In the genomic region with DNA sequence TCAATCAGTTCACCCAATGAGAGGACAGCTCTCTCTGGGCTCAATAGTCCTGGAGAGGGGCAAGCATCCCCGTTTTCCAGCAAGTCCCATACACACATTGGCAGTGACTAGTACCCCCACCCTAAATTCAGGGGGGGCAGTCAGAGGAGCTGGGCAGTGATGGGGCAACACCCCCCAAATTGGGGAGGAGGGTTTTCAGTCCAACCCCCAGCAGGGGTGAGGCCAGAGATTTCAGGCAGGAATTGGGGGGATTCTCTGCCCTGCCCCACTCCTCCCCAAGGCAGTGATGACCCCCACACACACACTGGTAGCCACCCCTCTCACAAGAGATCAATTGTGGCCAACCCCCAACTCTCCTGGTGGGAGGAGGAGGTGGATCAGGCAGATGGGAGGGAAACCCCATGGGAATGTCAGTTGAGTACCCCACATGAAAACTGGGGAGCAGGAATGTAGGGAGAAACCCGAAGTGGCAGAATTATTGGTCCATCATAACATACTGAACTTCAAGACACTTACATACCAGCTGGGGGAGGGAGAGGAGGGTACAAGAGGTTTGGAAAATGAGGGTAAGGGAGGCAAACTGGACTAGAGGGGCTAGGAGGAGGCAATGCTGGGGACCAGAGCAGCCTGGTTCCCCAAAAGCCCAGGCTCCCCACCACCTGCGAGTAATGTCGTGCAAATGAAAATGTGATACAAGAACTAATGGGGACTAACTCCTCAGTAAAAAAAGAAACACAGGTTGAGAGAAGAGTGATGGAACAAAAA, we compare ENCODE assay signal across 9 cellular contexts. TPM values are rescaled to one million over a fixed set of nuclear protein-coding genes. Genes with fewer than 3 reads are reported as not detected.
DNase-seq lines count a peak whose midpoint lies in the region; ATAC-seq, FAIRE-seq and TF ChIP-seq lines count a peak whose summit lies in the region.
"Had no signal": no experiment of that assay in that cellular context is flagged by ENCODE, and none has a peak within 500 bp of the region (broad histone marks: within the 10 kb centered on the region; RNA-seq: fewer than 3 reads in every experiment).

No MANE protein-coding gene starts in this region.

- 94% methylated on average over 4 of the region's 4 CpGs for WGBS in HepG2 (ENCODE audit: low lambda C conversion rate)

- H3K4me2 ChIP-seq in neural cell (ENCODE audit: low read length) (peak overlapping the region; percentile 96), HepG2 (ENCODE audit: low read depth, low read length) (no peak overlapping the region)

- no peaks in the 10 kb centered on the region for H3K27me3 Mint-ChIP-seq in chondrocyte (ENCODE audit: low read depth)

- H3K4me3 ChIP-seq in H7 (ENCODE audit: insufficient read depth, low read depth, low read length) (no peak overlapping the region), neural cell (ENCODE audit: low read length) (peak overlapping the region; percentile 94), HepG2 (replicated peaks in 1 of 3; ENCODE audit: insufficient read depth in 1 of 3, low read depth in 2 of 3, low read length in 3 of 3) (no peak overlapping the region)

- H3K27ac ChIP-seq in 22Rv1 (peak overlapping the region; percentile 97), neural cell (ENCODE audit: low read length) (peak overlapping the region; percentile 28), HepG2 (ENCODE audit: extremely low read length, insufficient read depth, low read length) (no peak overlapping the region)

- in situ Hi-C loops in HepG2 (cut with HindIII; ENCODE audit: extremely low pct_ligation_motif_present, low pct_unique_long_range_greater_than_20kb): loop anchor here (5.0 kb wide), 1 partner anchor 37 kb away; a partner anchor contains a TSS

- TF ChIP-seq POLR2A in HepG2 (IDR thresholded peaks at IDR 0.05; ENCODE audit: insufficient read depth in 1 of 2, low read depth in 2 of 2, low read length in 2 of 2): no peak

- H3K9ac ChIP-seq in neural cell (ENCODE audit: low read length) (peak overlapping the region; percentile 99), HepG2 (ENCODE audit: insufficient read depth, low read depth, low read length) (no peak overlapping the region)

- H3K27ac Mint-ChIP-seq in chondrocyte (ENCODE audit: unreplicated experiment): peak overlapping the region; percentile 93

- intact Hi-C loops in HepG2 (cut with micrococcal nuclease; ENCODE audit: unreplicated experiment): no loop called here

- no peaks in the 10 kb centered on the region for H3K9me3 ChIP-seq in neural cell (ENCODE audit: low read length)
- no peaks in the 10 kb centered on the region for H3K9me3 ChIP-seq in HepG2 (ENCODE audit: low read length)

- H3K4me1 ChIP-seq in HepG2 (ENCODE audit: insufficient read depth, low read length): peaks cover 59% of the 10 kb centered on the region

- no peaks in the 10 kb centered on the region for H3K9me2 ChIP-seq in neural cell (ENCODE audit: insufficient read depth, low read length)

- TF ChIP-seq CTCF in 22Rv1 (IDR thresholded peaks at IDR 0.05) (no peak), chondrocyte (IDR thresholded peaks at IDR 0.05) (no peak), neural cell (IDR thresholded peaks at IDR 0.05; ENCODE audit: poor library complexity, severe bottlenecking) (no peak), HepG2 (CRISPR knock-in tag; IDR thresholded peaks at IDR 0.05) (no peak)

- no peak for TF ChIP-seq EP300 in neural cell (conservative IDR thresholded peaks at IDR 0.05; ENCODE audit: poor library complexity, severe bottlenecking)
- TF ChIP-seq EP300 in HepG2 (IDR thresholded peaks at IDR 0.05; ENCODE audit: low read depth in 2 of 2, low read length in 2 of 2): no peak
- no peak for TF ChIP-seq EP300 in HepG2 (CRISPR knock-in tag; IDR thresholded peaks at IDR 0.05; ENCODE audit: borderline replicate concordance)

- H4K20me1 ChIP-seq in neural cell (ENCODE audit: insufficient read depth) (peaks cover 11% of the 10 kb centered on the region), HepG2 (ENCODE audit: insufficient read depth, low read length) (no peaks in the 10 kb centered on the region)

- no TSS peak for BruUV-seq in HepG2 (replicated peaks; lab: Mats Ljungman, UMichigan)

- TF ChIP-seq RAD21 in neural cell (conservative IDR thresholded peaks at IDR 0.05) (no peak), HepG2 (CRISPR knock-in tag; IDR thresholded peaks at IDR 0.05) (no peak)

- no peaks in the 10 kb centered on the region for H3K9me3 Mint-ChIP-seq in chondrocyte (ENCODE audit: low read depth)

- H3K4me3 Mint-ChIP-seq in chondrocyte (ENCODE audit: unreplicated experiment): no peak overlapping the region

- CTCF ChIA-PET in HepG2 (lab: Yijun Ruan, JAX; ENCODE audit: low intra/inter-chr PET ratio, low total read pairs): interaction anchor here (0.6 to 2.3 kb wide), 3 partner anchors 21 to 38 kb away, joined by 3 to 28 read pairs (median 4); no protein-coding TSS in a partner anchor

- H3F3A ChIP-seq in neural cell (ENCODE audit: insufficient read depth, low read length, poor library complexity, severe bottlenecking): no peaks in the 10 kb centered on the region

- H3K36me3 ChIP-seq in H7 (replicated peaks; ENCODE audit: control insufficient read depth, insufficient read depth, low read length): peaks cover 10% of the 10 kb centered on the region
- H3K36me3 ChIP-seq in neural cell (ENCODE audit: insufficient read depth, low read length): no peaks in the 10 kb centered on the region
- peaks cover 1 to 7% of the 10 kb centered on the region in 2 experiments; a peak in 3 of 5 replicates for H3K36me3 ChIP-seq in HepG2 (replicated peaks in 1 of 2; ENCODE audit: control insufficient read depth in 1 of 2, insufficient read depth in 2 of 2, low read length in 2 of 2)

- H2AFZ ChIP-seq in neural cell (ENCODE audit: low read depth, low read length) (no peak overlapping the region), HepG2 (ENCODE audit: low read length) (no peak overlapping the region)

- FAIRE-seq in HepG2 (lab: Jason Lieb, UNC): no peak

- H3K79me2 ChIP-seq in neural cell (replicated peaks; ENCODE audit: insufficient read depth, low read length) (peaks cover 45% of the 10 kb centered on the region), HepG2 (ENCODE audit: insufficient read depth, low read length) (peaks cover 18% of the 10 kb centered on the region)

- no peaks in the 10 kb centered on the region for H3K27me3 ChIP-seq in H7 (ENCODE audit: control insufficient read depth, insufficient read depth, low read length)
- no peaks in the 10 kb centered on the region for H3K27me3 ChIP-seq in neural cell (ENCODE audit: insufficient read depth, low read depth, low read length)
- H3K27me3 ChIP-seq in HepG2 (ENCODE audit: control insufficient read depth in 1 of 2, insufficient read depth in 2 of 2, low read length in 2 of 2): no peaks in the 10 kb centered on the region; a peak in 1 of 5 replicates

- no peak for ATAC-seq in HepG2

- H3K4me1 Mint-ChIP-seq in chondrocyte (ENCODE audit: low read depth): peaks cover 41% of the 10 kb centered on the region

- H3K36me3 Mint-ChIP-seq in chondrocyte (ENCODE audit: low read depth): peaks cover 2% of the 10 kb centered on the region

- POLR2A ChIA-PET in HepG2 (lab: Yijun Ruan, JAX): interaction anchor here (1.9 to 2.0 kb wide), 2 partner anchors 13 to 14 kb away, joined by 11 to 18 read pairs; no protein-coding TSS in a partner anchor

- peak; percentile 11 for DNase-seq in H7
- DNase-seq in chondrocyte (ENCODE audit: low spot score): no peak
- DNase-seq in D341Med (ENCODE audit: low spot score): no peak
- DNase-seq in HepG2 (ENCODE audit: low spot score): no peak
- no peak for DNase-seq in OCI-M2 (lab: John Stamatoyannopoulos, UW; ENCODE audit: unreplicated experiment)
- DNase-seq in NCI-H226: no peak

RNA-seq across cellular contexts. Expression of a gene that starts 3.1 kb away (rescaled TPM):
- total RNA-seq in H7 (2014; rRNA removed; shearing (Covaris generic)): 7.3 and 10.5 TPM in 2 replicates
- 45.4 to 58.1 TPM (median 46.7 TPM) in 3 replicates for total RNA-seq in chondrocyte
- polyA plus RNA-seq in neural cell: 91.6 and 98.3 TPM in 2 replicates
- polyA minus RNA-seq in neural cell: 80.3 and 88.3 TPM in 2 replicates
- total RNA-seq in HepG2 (2016; rRNA removed; fragmentation: Illumina TruSeq; extraction: Trizol): 2.0 and 3.9 TPM in 2 replicates
- 4.1 and 5.2 TPM in 2 replicates for total RNA-seq in HepG2 (2016; cell fraction: cytosol; rRNA removed; fragmentation: Illumina TruSeq; extraction: Trizol; ENCODE audit: low read depth)
- total RNA-seq in HepG2 (2016; cell fraction: insoluble cytoplasmic fraction; rRNA removed; fragmentation: Illumina TruSeq; extraction: Trizol): 1.9 and 3.4 TPM in 2 replicates
- total RNA-seq in HepG2 (2016; cell fraction: membrane; rRNA removed; fragmentation: Illumina TruSeq; extraction: Trizol): 3.2 and 3.4 TPM in 2 replicates
- total RNA-seq in HepG2 (2016; cell fraction: nucleus; rRNA removed; fragmentation: Illumina TruSeq; extraction: Trizol): 6.5 and 7.1 TPM in 2 replicates
- 17.2 and 19.6 TPM in 2 replicates for polyA plus RNA-seq in HepG2 (2011; rRNA removed)
- 10.1 and 13.2 TPM in 2 replicates for polyA plus RNA-seq in HepG2 (2011; cell fraction: cytosol; rRNA removed)
- polyA plus RNA-seq in HepG2 (2011; cell fraction: nucleus; rRNA removed): 40.7 and 63.7 TPM in 2 replicates
- polyA plus RNA-seq in HepG2 (2012): 29.0 and 34.1 TPM in 2 replicates
- polyA plus RNA-seq in HepG2 (2016; cell fraction: cytosol; fragmentation: Illumina TruSeq; extraction: Trizol; ENCODE audit: low read depth): 2.0 and 2.2 TPM in 2 replicates
- polyA plus RNA-seq in HepG2 (2016; cell fraction: insoluble cytoplasmic fraction; fragmentation: Illumina TruSeq; extraction: Trizol; ENCODE audit: low read depth): 7.1 and 8.5 TPM in 2 replicates
- 4.9 and 5.5 TPM in 2 replicates for polyA plus RNA-seq in HepG2 (2016; cell fraction: membrane; fragmentation: Illumina TruSeq; extraction: Trizol; ENCODE audit: low read depth)
- polyA plus RNA-seq in HepG2 (2016; cell fraction: nucleus; fragmentation: Illumina TruSeq; extraction: Trizol; ENCODE audit: insufficient read depth, low read depth): 35.4 and 36.0 TPM in 2 replicates
- 6.8 and 7.6 TPM in 2 replicates for polyA minus RNA-seq in HepG2 (2011; rRNA and poly(A)+ RNA removed; ENCODE audit: low replicate concordance)
- polyA minus RNA-seq in HepG2 (2011; cell fraction: cytosol; rRNA and poly(A)+ RNA removed): 3.4 and 6.6 TPM in 2 replicates
- polyA minus RNA-seq in HepG2 (2011; cell fraction: nucleus; rRNA and poly(A)+ RNA removed): 10.8 and 14.9 TPM in 2 replicates

RNA-seq across cellular contexts. Expression of a gene that starts 7.4 kb away (rescaled TPM):
- 19.2 and 32.4 TPM in 2 replicates for total RNA-seq in H7 (2014; rRNA removed; shearing (Covaris generic))
- total RNA-seq in chondrocyte (68.0 to 87.6 TPM (median 75.9 TPM) in 3 replicates), HepG2 (2016; rRNA removed; fragmentation: Illumina TruSeq; extraction: Trizol) (2.6 and 5.5 TPM in 2 replicates)
- polyA plus RNA-seq in neural cell (1.9 and 2.0 TPM in 2 replicates), HepG2 (2011; rRNA removed) (3.6 and 5.2 TPM in 2 replicates)
- polyA minus RNA-seq in neural cell: 16.8 and 20.2 TPM in 2 replicates
- 1.8 and 2.9 TPM in 2 replicates for total RNA-seq in HepG2 (2016; cell fraction: cytosol; rRNA removed; fragmentation: Illumina TruSeq; extraction: Trizol; ENCODE audit: low read depth)
- total RNA-seq in HepG2 (2016; cell fraction: insoluble cytoplasmic fraction; rRNA removed; fragmentation: Illumina TruSeq; extraction: Trizol): 3.2 and 5.8 TPM in 2 replicates
- 1.4 and 1.9 TPM in 2 replicates for total RNA-seq in HepG2 (2016; cell fraction: membrane; rRNA removed; fragmentation: Illumina TruSeq; extraction: Trizol)
- 4.1 and 4.3 TPM in 2 replicates for total RNA-seq in HepG2 (2016; cell fraction: nucleus; rRNA removed; fragmentation: Illumina TruSeq; extraction: Trizol)
- polyA plus RNA-seq in HepG2 (2011; cell fraction: cytosol; rRNA removed): 1.3 and 1.4 TPM in 2 replicates
- 32.0 and 32.6 TPM in 2 replicates for polyA plus RNA-seq in HepG2 (2011; cell fraction: nucleus; rRNA removed)
- 7.8 and 11.4 TPM in 2 replicates for polyA plus RNA-seq in HepG2 (2012)
- 0.38 and 0.70 TPM in 2 replicates for polyA plus RNA-seq in HepG2 (2016; cell fraction: cytosol; fragmentation: Illumina TruSeq; extraction: Trizol; ENCODE audit: low read depth)
- polyA plus RNA-seq in HepG2 (2016; cell fraction: insoluble cytoplasmic fraction; fragmentation: Illumina TruSeq; extraction: Trizol; ENCODE audit: low read depth): 2.2 and 3.6 TPM in 2 replicates
- polyA plus RNA-seq in HepG2 (2016; cell fraction: membrane; fragmentation: Illumina TruSeq; extraction: Trizol; ENCODE audit: low read depth): 0.49 and 0.90 TPM in 2 replicates
- 13.1 and 17.6 TPM in 2 replicates for polyA plus RNA-seq in HepG2 (2016; cell fraction: nucleus; fragmentation: Illumina TruSeq; extraction: Trizol; ENCODE audit: insufficient read depth, low read depth)
- 11.1 and 12.7 TPM in 2 replicates for polyA minus RNA-seq in HepG2 (2011; rRNA and poly(A)+ RNA removed; ENCODE audit: low replicate concordance)
- polyA minus RNA-seq in HepG2 (2011; cell fraction: cytosol; rRNA and poly(A)+ RNA removed): 3.8 and 6.2 TPM in 2 replicates
- polyA minus RNA-seq in HepG2 (2011; cell fraction: nucleus; rRNA and poly(A)+ RNA removed): 10.4 and 10.7 TPM in 2 replicates

RNA-seq across cellular contexts. Expression of a gene that starts 16.5 kb away (rescaled TPM):
- total RNA-seq in H7 (2014; rRNA removed; shearing (Covaris generic)): 27.7 and 40.7 TPM in 2 replicates
- total RNA-seq in chondrocyte (7.8 to 12.1 TPM (median 8.4 TPM) in 3 replicates), HepG2 (2016; rRNA removed; fragmentation: Illumina TruSeq; extraction: Trizol) (3.8 and 15.3 TPM in 2 replicates)
- polyA plus RNA-seq in neural cell (23.3 and 31.7 TPM in 2 replicates), HepG2 (2011; rRNA removed) (4.5 and 7.2 TPM in 2 replicates)
- 46.0 and 56.4 TPM in 2 replicates for polyA minus RNA-seq in neural cell
- total RNA-seq in HepG2 (2016; cell fraction: cytosol; rRNA removed; fragmentation: Illumina TruSeq; extraction: Trizol; ENCODE audit: low read depth): 138 and 159 TPM in 2 replicates
- total RNA-seq in HepG2 (2016; cell fraction: insoluble cytoplasmic fraction; rRNA removed; fragmentation: Illumina TruSeq; extraction: Trizol): 4.0 and 13.1 TPM in 2 replicates
- total RNA-seq in HepG2 (2016; cell fraction: membrane; rRNA removed; fragmentation: Illumina TruSeq; extraction: Trizol): 25.0 and 29.6 TPM in 2 replicates
- 18.7 and 21.8 TPM in 2 replicates for total RNA-seq in HepG2 (2016; cell fraction: nucleus; rRNA removed; fragmentation: Illumina TruSeq; extraction: Trizol)
- 5.0 and 5.5 TPM in 2 replicates for polyA plus RNA-seq in HepG2 (2011; cell fraction: cytosol; rRNA removed)
- 3.9 and 4.3 TPM in 2 replicates for polyA plus RNA-seq in HepG2 (2011; cell fraction: nucleus; rRNA removed)
- polyA plus RNA-seq in HepG2 (2012): 2.6 and 3.6 TPM in 2 replicates
- 2.4 and 3.4 TPM in 2 replicates for polyA plus RNA-seq in HepG2 (2016; cell fraction: cytosol; fragmentation: Illumina TruSeq; extraction: Trizol; ENCODE audit: low read depth)
- 3.4 and 3.5 TPM in 2 replicates for polyA plus RNA-seq in HepG2 (2016; cell fraction: insoluble cytoplasmic fraction; fragmentation: Illumina TruSeq; extraction: Trizol; ENCODE audit: low read depth)
- polyA plus RNA-seq in HepG2 (2016; cell fraction: membrane; fragmentation: Illumina TruSeq; extraction: Trizol; ENCODE audit: low read depth): 2.1 and 3.3 TPM in 2 replicates
- polyA plus RNA-seq in HepG2 (2016; cell fraction: nucleus; fragmentation: Illumina TruSeq; extraction: Trizol; ENCODE audit: insufficient read depth, low read depth): 4.5 and 4.6 TPM in 2 replicates
- 121 and 165 TPM in 2 replicates for polyA minus RNA-seq in HepG2 (2011; rRNA and poly(A)+ RNA removed; ENCODE audit: low replicate concordance)
- polyA minus RNA-seq in HepG2 (2011; cell fraction: cytosol; rRNA and poly(A)+ RNA removed): 34.2 and 36.5 TPM in 2 replicates
- polyA minus RNA-seq in HepG2 (2011; cell fraction: nucleus; rRNA and poly(A)+ RNA removed): 79.1 and 96.4 TPM in 2 replicates

RNA-seq across cellular contexts. Expression of a gene that starts 30.3 kb away (rescaled TPM):
- 9.9 and 10.7 TPM in 2 replicates for total RNA-seq in H7 (2014; rRNA removed; shearing (Covaris generic))
- total RNA-seq in chondrocyte (5.5 to 8.6 TPM (median 8.2 TPM) in 3 replicates), HepG2 (2016; rRNA removed; fragmentation: Illumina TruSeq; extraction: Trizol) (5.1 and 5.3 TPM in 2 replicates)
- polyA plus RNA-seq in neural cell (12.1 and 13.7 TPM in 2 replicates), HepG2 (2011; rRNA removed) (2.0 and 3.2 TPM in 2 replicates)
- polyA minus RNA-seq in neural cell: 12.0 and 14.6 TPM in 2 replicates
- 1.3 and 1.4 TPM in 2 replicates for total RNA-seq in HepG2 (2016; cell fraction: cytosol; rRNA removed; fragmentation: Illumina TruSeq; extraction: Trizol; ENCODE audit: low read depth)
- total RNA-seq in HepG2 (2016; cell fraction: insoluble cytoplasmic fraction; rRNA removed; fragmentation: Illumina TruSeq; extraction: Trizol): 4.3 and 5.3 TPM in 2 replicates
- total RNA-seq in HepG2 (2016; cell fraction: membrane; rRNA removed; fragmentation: Illumina TruSeq; extraction: Trizol): 3.0 and 3.2 TPM in 2 replicates
- total RNA-seq in HepG2 (2016; cell fraction: nucleus; rRNA removed; fragmentation: Illumina TruSeq; extraction: Trizol): 2.1 and 2.4 TPM in 2 replicates
- polyA plus RNA-seq in HepG2 (2011; cell fraction: cytosol; rRNA removed): 3.3 and 3.8 TPM in 2 replicates
- 1.8 and 2.1 TPM in 2 replicates for polyA plus RNA-seq in HepG2 (2011; cell fraction: nucleus; rRNA removed)
- 2.9 and 3.6 TPM in 2 replicates for polyA plus RNA-seq in HepG2 (2012)
- polyA plus RNA-seq in HepG2 (2016; cell fraction: cytosol; fragmentation: Illumina TruSeq; extraction: Trizol; ENCODE audit: low read depth): 1.1 TPM in 2 replicates
- 4.1 and 5.6 TPM in 2 replicates for polyA plus RNA-seq in HepG2 (2016; cell fraction: insoluble cytoplasmic fraction; fragmentation: Illumina TruSeq; extraction: Trizol; ENCODE audit: low read depth)
- 1.5 and 1.8 TPM in 2 replicates for polyA plus RNA-seq in HepG2 (2016; cell fraction: membrane; fragmentation: Illumina TruSeq; extraction: Trizol; ENCODE audit: low read depth)
- polyA plus RNA-seq in HepG2 (2016; cell fraction: nucleus; fragmentation: Illumina TruSeq; extraction: Trizol; ENCODE audit: insufficient read depth, low read depth): 2.6 and 2.8 TPM in 2 replicates
- polyA minus RNA-seq in HepG2 (2011; rRNA and poly(A)+ RNA removed; ENCODE audit: low replicate concordance): 6.1 and 8.3 TPM in 2 replicates
- polyA minus RNA-seq in HepG2 (2011; cell fraction: cytosol; rRNA and poly(A)+ RNA removed): 2.1 and 3.3 TPM in 2 replicates
- 1.2 and 1.9 TPM in 2 replicates for polyA minus RNA-seq in HepG2 (2011; cell fraction: nucleus; rRNA and poly(A)+ RNA removed)

RNA-seq across cellular contexts. Expression of a gene that starts 35.7 kb away (rescaled TPM):
- total RNA-seq in H7 (2014; rRNA removed; shearing (Covaris generic)): 1.3 and 2.1 TPM in 2 replicates
- total RNA-seq in chondrocyte (0.51 to 1.5 TPM (median 0.70 TPM) in 3 replicates), HepG2 (2016; rRNA removed; fragmentation: Illumina TruSeq; extraction: Trizol) (not detected in 2 replicates)
- polyA plus RNA-seq in neural cell (7.3 and 15.3 TPM in 2 replicates), HepG2 (2011; rRNA removed) (not detected in 2 replicates)
- 2.4 TPM in 1 of 2 replicates, not detected in the other for polyA minus RNA-seq in neural cell
- total RNA-seq in HepG2 (2016; cell fraction: cytosol; rRNA removed; fragmentation: Illumina TruSeq; extraction: Trizol; ENCODE audit: low read depth): not detected in 2 replicates
- total RNA-seq in HepG2 (2016; cell fraction: insoluble cytoplasmic fraction; rRNA removed; fragmentation: Illumina TruSeq; extraction: Trizol): not detected in 2 replicates
- total RNA-seq in HepG2 (2016; cell fraction: membrane; rRNA removed; fragmentation: Illumina TruSeq; extraction: Trizol): not detected in 2 replicates
- not detected in 2 replicates for total RNA-seq in HepG2 (2016; cell fraction: nucleus; rRNA removed; fragmentation: Illumina TruSeq; extraction: Trizol)
- not detected in 2 replicates for polyA plus RNA-seq in HepG2 (2011; cell fraction: cytosol; rRNA removed)
- 0.42 and 0.50 TPM in 2 replicates for polyA plus RNA-seq in HepG2 (2011; cell fraction: nucleus; rRNA removed)
- polyA plus RNA-seq in HepG2 (2012): 0.11 TPM in 1 of 2 replicates, not detected in the other
- not detected in 2 replicates for polyA plus RNA-seq in HepG2 (2016; cell fraction: cytosol; fragmentation: Illumina TruSeq; extraction: Trizol; ENCODE audit: low read depth)
- not detected in 2 replicates for polyA plus RNA-seq in HepG2 (2016; cell fraction: insoluble cytoplasmic fraction; fragmentation: Illumina TruSeq; extraction: Trizol; ENCODE audit: low read depth)
- not detected in 2 replicates for polyA plus RNA-seq in HepG2 (2016; cell fraction: membrane; fragmentation: Illumina TruSeq; extraction: Trizol; ENCODE audit: low read depth)
- not detected in 2 replicates for polyA plus RNA-seq in HepG2 (2016; cell fraction: nucleus; fragmentation: Illumina TruSeq; extraction: Trizol; ENCODE audit: insufficient read depth, low read depth)
- 3.9 TPM in 1 of 2 replicates, not detected in the other for polyA minus RNA-seq in HepG2 (2011; rRNA and poly(A)+ RNA removed; ENCODE audit: low replicate concordance)
- not detected in 2 replicates for polyA minus RNA-seq in HepG2 (2011; cell fraction: cytosol; rRNA and poly(A)+ RNA removed)
- polyA minus RNA-seq in HepG2 (2011; cell fraction: nucleus; rRNA and poly(A)+ RNA removed): not detected in 2 replicates
- total RNA-seq: lung microvascular endothelial cell had no signal
